17 cellular contexts compared by ENCODE assay signal in the genomic region with DNA sequence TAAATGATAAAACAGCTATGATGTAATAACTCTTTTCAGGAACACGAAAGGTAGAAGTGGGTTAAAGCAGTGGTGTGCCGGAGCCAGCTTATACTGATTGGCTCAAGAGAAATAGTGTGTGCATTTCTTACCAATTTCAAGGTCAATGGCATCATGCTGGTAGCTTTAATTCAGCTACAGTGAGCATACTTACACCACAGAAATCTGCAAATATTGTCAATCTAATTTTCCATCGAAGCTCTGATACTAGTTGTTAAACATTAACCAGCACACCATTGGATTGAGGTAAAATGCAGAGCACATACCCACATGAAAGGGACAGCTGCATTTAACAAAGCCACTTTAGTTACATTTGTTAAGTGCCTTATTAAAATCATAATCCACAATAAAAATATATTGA.
"Had no signal": no experiment of that assay in that cellular context is flagged by ENCODE, and none has a peak within 500 bp of the region (broad histone marks: within the 10 kb centered on the region; RNA-seq: fewer than 3 reads in every experiment).

No MANE protein-coding gene starts in this region.

- ATAC-seq: heart left ventricle had no signal

- H3K4me3 ChIP-seq: colonic mucosa, heart left ventricle, left ventricle myocardium inferior, lung, right atrium auricular region, smooth muscle cell had no signal

- H3K36me3 ChIP-seq: colonic mucosa, heart left ventricle, left ventricle myocardium inferior, right atrium auricular region had no signal

- H3K27me3 ChIP-seq: colonic mucosa, heart left ventricle, right atrium auricular region had no signal

- H3K9me3 ChIP-seq: colonic mucosa, heart left ventricle, left ventricle myocardium inferior, right atrium auricular region had no signal

- DNase-seq: colonic mucosa; effector CD4-positive, alpha-beta T cell; foreskin melanocyte; heart left ventricle; hypothalamus; islet precursor cell; left ventricle myocardium inferior; mesenchymal stem cell; midbrain; naive B cell; occipital lobe; stimulated activated CD4-positive, alpha-beta T cell treated with anti-CD3 and anti-CD28 coated beads, Interleukin-2, amount 100 ng/mL, for 48 hours; stimulated activated naive CD4-positive, alpha-beta T cell treated with Interleukin-2 at 50 U/mL for 16 hours; trophoblast cell had no signal

- H3K27ac ChIP-seq: colonic mucosa, heart left ventricle, left ventricle myocardium inferior, right atrium auricular region had no signal

- H3K4me1 ChIP-seq: heart left ventricle, left ventricle myocardium inferior, right atrium auricular region had no signal
